Comparison of ENCODE assay signal across 8 cellular contexts in genomic region chr1:225882008-225882698, GRCh38. TPM values are rescaled to one million over a fixed set of nuclear protein-coding genes. Genes with fewer than 3 reads are reported as not detected.
DNase-seq lines count a peak whose midpoint lies in the region; ATAC-seq, FAIRE-seq and TF ChIP-seq lines count a peak whose summit lies in the region.

TSS of gene TMEM63A (minus strand) at chr1:225882380. CDS start at chr1:225877580, 4,800 bp downstream.

- no peak for FAIRE-seq in RCC 7860 (lab: Jason Lieb, UNC)

- H3K27ac Mint-ChIP-seq in natural killer cell treated with Interleukin-12 subunit alpha and Interleukin-12 subunit beta and Interleukin-15 and Interleukin-18, amount 100 ng/mL, for 72 hours: peak within 1 kb of the TSS in 1 of 2 donors; percentile 63
- H3K27ac Mint-ChIP-seq in stimulated activated naive CD8-positive, alpha-beta T cell treated with anti-CD3 and anti-CD28 coated beads, Interleukin-15, Interleukin-2, amounts not matched to agents 100 ng/mL and 50 ng/mL, for 24 hours: peak within 1 kb of the TSS; percentile 69

- H3K36me3 Mint-ChIP-seq in natural killer cell treated with Interleukin-12 subunit alpha and Interleukin-12 subunit beta and Interleukin-15 and Interleukin-18, amount 100 ng/mL, for 72 hours: no peaks in the 10 kb centered on the region
- no peaks in the 10 kb centered on the region for H3K36me3 Mint-ChIP-seq in stimulated activated naive CD8-positive, alpha-beta T cell treated with anti-CD3 and anti-CD28 coated beads, Interleukin-15, Interleukin-2, amounts not matched to agents 100 ng/mL and 50 ng/mL, for 24 hours (ENCODE audit: low read depth)

- no peaks in the 10 kb centered on the region for H3K9me3 Mint-ChIP-seq in natural killer cell treated with Interleukin-12 subunit alpha and Interleukin-12 subunit beta and Interleukin-15 and Interleukin-18, amount 100 ng/mL, for 72 hours
- no peaks in the 10 kb centered on the region for H3K9me3 Mint-ChIP-seq in stimulated activated naive CD8-positive, alpha-beta T cell treated with anti-CD3 and anti-CD28 coated beads, Interleukin-15, Interleukin-2, amounts not matched to agents 100 ng/mL and 50 ng/mL, for 24 hours

- no peaks in the 10 kb centered on the region for H3K27me3 Mint-ChIP-seq in natural killer cell treated with Interleukin-12 subunit alpha and Interleukin-12 subunit beta and Interleukin-15 and Interleukin-18, amount 100 ng/mL, for 72 hours
- H3K27me3 Mint-ChIP-seq in stimulated activated naive CD8-positive, alpha-beta T cell treated with anti-CD3 and anti-CD28 coated beads, Interleukin-15, Interleukin-2, amounts not matched to agents 100 ng/mL and 50 ng/mL, for 24 hours: no peaks in the 10 kb centered on the region

- peaks cover 3 to 11% (median 5%) of the 10 kb centered on the region in 11 experiments; a peak in 14 of 22 replicates for H3K36me3 ChIP-seq in BLaER1 treated with 17β-estradiol and CSF1 and Interleukin-3, amounts not matched to agents 10 nM and 100 nM

- no peaks in the 10 kb centered on the region for H3K9me3 ChIP-seq in BLaER1 treated with 17β-estradiol and CSF1 and Interleukin-3, amounts not matched to agents 10 nM and 100 nM (replicated peaks in 1 of 11)

- H3K4me1 Mint-ChIP-seq in natural killer cell treated with Interleukin-12 subunit alpha and Interleukin-12 subunit beta and Interleukin-15 and Interleukin-18, amount 100 ng/mL, for 72 hours (ENCODE audit: low read depth in 2 of 2): peaks cover 32 to 34% of the 10 kb centered on the region in 2 donors
- peaks cover 51% of the 10 kb centered on the region for H3K4me1 Mint-ChIP-seq in stimulated activated naive CD8-positive, alpha-beta T cell treated with anti-CD3 and anti-CD28 coated beads, Interleukin-15, Interleukin-2, amounts not matched to agents 100 ng/mL and 50 ng/mL, for 24 hours (ENCODE audit: low read depth)

- DNase-seq in RCC 7860 (ENCODE audit: low spot score): peak; percentile 72
- peak; percentile 80 to 82 for DNase-seq in activated T-helper 1 cell treated with anti-CD3 and anti-CD28 coated beads, Interleukin-2, amount 50 U/mL, for 16 hours (ENCODE audit: low read depth in 1 of 2, low spot score in 1 of 2)
- peak; percentile 76 for DNase-seq in fibroblast of mammary gland (ENCODE audit: low read depth)
- DNase-seq in natural killer cell treated with Interleukin-12 subunit alpha and Interleukin-12 subunit beta and Interleukin-15 and Interleukin-18, amount 100 ng/mL, for 72 hours (ENCODE audit: low spot score): peak; percentile 91

- ATAC-seq in GM19023 (IDR thresholded peaks at IDR 0.05; ENCODE audit: unreplicated experiment): peak; percentile 72
- peak; percentile 71 for ATAC-seq in HG03280 (IDR thresholded peaks at IDR 0.05; ENCODE audit: unreplicated experiment)
- ATAC-seq in natural killer cell treated with Interleukin-12 subunit alpha and Interleukin-12 subunit beta and Interleukin-15 and Interleukin-18, amount 100 ng/mL, for 72 hours: peak; percentile 84 to 91

- H3K4me3 ChIP-seq in BLaER1 treated with 17β-estradiol and CSF1 and Interleukin-3, amounts not matched to agents 10 nM and 100 nM: peak within 1 kb of the TSS; percentile 89 to 100 (median 98)
- peak within 1 kb of the TSS; percentile 92 for H3K4me3 ChIP-seq in fibroblast of mammary gland (ENCODE audit: control insufficient read depth, low read depth, low read length)

- H4K20me1 ChIP-seq in BLaER1 treated with 17β-estradiol and CSF1 and Interleukin-3, amounts not matched to agents 10 nM and 100 nM: peaks cover 0 to 44% (median 24%) of the 10 kb centered on the region in 11 experiments; a peak in 15 of 22 replicates

- peak within 1 kb of the TSS; percentile 95 to 100 (median 99) for H3K4me2 ChIP-seq in BLaER1 treated with 17β-estradiol and CSF1 and Interleukin-3, amounts not matched to agents 10 nM and 100 nM

- H3K4me3 Mint-ChIP-seq in natural killer cell treated with Interleukin-12 subunit alpha and Interleukin-12 subunit beta and Interleukin-15 and Interleukin-18, amount 100 ng/mL, for 72 hours: peak within 1 kb of the TSS; percentile 90
- H3K4me3 Mint-ChIP-seq in stimulated activated naive CD8-positive, alpha-beta T cell treated with anti-CD3 and anti-CD28 coated beads, Interleukin-15, Interleukin-2, amounts not matched to agents 100 ng/mL and 50 ng/mL, for 24 hours: peak within 1 kb of the TSS; percentile 86

- H3K27ac ChIP-seq in BLaER1 treated with 17β-estradiol and CSF1 and Interleukin-3, amounts not matched to agents 10 nM and 100 nM: peak within 1 kb of the TSS; percentile 81 to 97 (median 90)

- H3K4me1 ChIP-seq in BLaER1 treated with 17β-estradiol and CSF1 and Interleukin-3, amounts not matched to agents 10 nM and 100 nM: peaks cover 49 to 59% (median 54%) of the 10 kb centered on the region in 10 experiments

- peak within 1 kb of the TSS; percentile 86 to 96 (median 91) for H3K9ac ChIP-seq in BLaER1 treated with 17β-estradiol and CSF1 and Interleukin-3, amounts not matched to agents 10 nM and 100 nM

- peaks cover 7 to 36% (median 26%) of the 10 kb centered on the region in 11 experiments for H3K27me3 ChIP-seq in BLaER1 treated with 17β-estradiol and CSF1 and Interleukin-3, amounts not matched to agents 10 nM and 100 nM

- no peak for TF ChIP-seq CTCF in fibroblast of mammary gland (conservative IDR thresholded peaks at IDR 0.05; ENCODE audit: control insufficient read depth, insufficient read depth, low read depth, low read length)

RNA-seq across cellular contexts. Expression of gene TMEM63A, which starts in this region (rescaled TPM):
- 10 to 100 TPM; 42.7 to 53.6 TPM for total RNA-seq in natural killer cell treated with Interleukin-12 subunit alpha and Interleukin-12 subunit beta and Interleukin-15 and Interleukin-18, amount 100 ng/mL, for 72 hours

Comparison
In these comparisons a context has a peak if more than half of its experiments do, and no peak if none do; other contexts are left out.
1. Peak in every context shown above with its lines: DNase-seq, ATAC-seq, H3K4me3 ChIP-seq and H3K27ac ChIP-seq.